In the genomic region with DNA sequence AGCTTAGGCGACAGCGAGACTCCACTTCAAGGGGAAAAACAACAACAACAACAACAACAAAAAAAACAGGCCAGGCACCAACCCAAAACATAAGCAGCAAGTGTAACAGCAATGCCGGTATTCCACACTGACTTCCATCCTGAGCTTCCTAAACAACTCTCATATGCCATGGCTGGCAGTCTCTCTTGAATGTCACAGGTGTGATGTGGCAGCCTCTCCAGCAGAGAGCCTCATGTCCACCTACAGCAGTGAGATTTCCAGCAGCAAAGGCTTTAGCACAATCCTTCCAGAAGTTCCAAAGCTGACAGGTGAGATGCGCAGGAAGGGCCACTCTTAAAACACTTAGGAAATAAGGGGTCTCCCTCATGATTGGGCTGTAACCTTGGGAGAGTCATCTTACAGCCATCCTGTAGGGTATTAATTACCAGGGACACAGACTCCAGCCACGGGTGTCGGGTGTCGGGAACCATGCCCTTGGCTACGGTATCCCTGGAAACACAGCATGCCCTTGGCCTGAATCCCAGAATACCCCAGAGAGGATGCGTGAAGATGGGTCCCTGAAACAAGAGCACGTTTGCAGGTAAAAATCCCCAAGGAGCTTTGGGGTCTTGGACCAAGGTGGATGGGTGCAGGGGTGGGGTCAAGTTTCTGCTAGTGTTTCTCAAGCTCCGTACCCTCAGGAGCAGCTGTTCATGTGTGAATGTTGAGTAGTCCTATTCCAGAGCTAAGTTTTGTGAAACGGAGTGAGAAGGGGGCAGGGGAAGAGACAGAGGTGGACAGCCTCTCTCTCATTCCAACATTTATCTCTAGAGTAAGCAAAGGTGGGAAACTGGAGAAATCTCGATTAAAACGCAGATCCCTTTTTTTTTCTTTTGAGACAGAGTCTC, we compare ENCODE assay signal across 8 cellular contexts. TPM values are rescaled to one million over a fixed set of nuclear protein-coding genes. Genes with fewer than 3 reads are reported as not detected.
A peak's percentile ranks its signal among the peaks of the same experiment; 100 is the strongest.
DNase-seq lines count a peak whose midpoint lies in the region; ATAC-seq and TF ChIP-seq lines count a peak whose summit lies in the region.

No MANE protein-coding gene starts in this region.

- no peaks in the 10 kb centered on the region for H3K36me3 ChIP-seq in HEK293 (ENCODE audit: control insufficient read depth in 2 of 2, insufficient read depth in 1 of 2, low read length in 2 of 2)

- peaks cover 8% of the 10 kb centered on the region for H3K4me1 ChIP-seq in HEK293 (ENCODE audit: control insufficient read depth, insufficient read depth, low read length)
- peaks cover 6% of the 10 kb centered on the region for H3K4me1 ChIP-seq in foreskin keratinocyte

- CTCF ChIA-PET in HEK293 (lab: Yijun Ruan, JAX) = interaction anchor here (0.6 to 2.1 kb wide), 14 partner anchors 10 to 233 kb away, joined by 3 to 11 read pairs (median 3); no protein-coding TSS in a partner anchor

- peak; percentile 3 for DNase-seq in AG09319 (ENCODE audit: extremely low read depth, low read depth)
- DNase-seq in NCI-H524 treated with DMSO at 0.1 percent for 48 hours (lab: John Stamatoyannopoulos, UW) = peak; percentile 88
- DNase-seq in foreskin keratinocyte = no peak
- no peak for DNase-seq in stimulated activated CD4-positive, alpha-beta T cell treated with anti-CD3 and anti-CD28 coated beads, Interleukin-2, amount 100 ng/mL, for 48 hours
- no peak for DNase-seq in GM19240 (ENCODE audit: insufficient read length, low spot score)

- H3K27ac ChIP-seq in HEK293 (ENCODE audit: extremely low read depth, low read depth, low read length) (no peak overlapping the region), foreskin keratinocyte (no peak overlapping the region)

- no peak for TF ChIP-seq CTCF in AG09319 (IDR thresholded peaks at IDR 0.05; ENCODE audit: low read depth, low read length)
- peak; percentile 37 for TF ChIP-seq CTCF in HEK293 (tag by site-specific recombination; IDR thresholded peaks at IDR 0.05)
- peak; percentile 39 for TF ChIP-seq CTCF in foreskin keratinocyte (conservative IDR thresholded peaks at IDR 0.05)

- no peaks in the 10 kb centered on the region for H3K27me3 ChIP-seq in foreskin keratinocyte

- POLR2A ChIA-PET in HEK293 (lab: Yijun Ruan, JAX) = interaction anchor here (0.6 kb wide), 2 partner anchors 36 to 901 kb away, joined by 3 to 5 read pairs; no protein-coding TSS in a partner anchor

- H3K9me3 ChIP-seq in HEK293 (ENCODE audit: control insufficient read depth, insufficient read depth, low read depth, low read length) = no peaks in the 10 kb centered on the region

- no peak overlapping the region for H3K4me3 ChIP-seq in HEK293 (ENCODE audit: low read depth, low read length)

- ATAC-seq in foreskin keratinocyte (peak; percentile 21), HG02798 (IDR thresholded peaks at IDR 0.05; ENCODE audit: poor library complexity, unreplicated experiment) (no peak)
- no peak for ATAC-seq in activated CD4-positive, CD25-positive, alpha-beta regulatory T cell treated with anti-CD3 and anti-CD28 coated beads, Interleukin-2, amount 50 U/mL, for 24 hours

TF ChIP-seq in HEK293, 187 proteins besides CTCF, POLR2A, EP300 and RAD21 (continues in another document):
- TF ChIP-seq, protein P1, sequence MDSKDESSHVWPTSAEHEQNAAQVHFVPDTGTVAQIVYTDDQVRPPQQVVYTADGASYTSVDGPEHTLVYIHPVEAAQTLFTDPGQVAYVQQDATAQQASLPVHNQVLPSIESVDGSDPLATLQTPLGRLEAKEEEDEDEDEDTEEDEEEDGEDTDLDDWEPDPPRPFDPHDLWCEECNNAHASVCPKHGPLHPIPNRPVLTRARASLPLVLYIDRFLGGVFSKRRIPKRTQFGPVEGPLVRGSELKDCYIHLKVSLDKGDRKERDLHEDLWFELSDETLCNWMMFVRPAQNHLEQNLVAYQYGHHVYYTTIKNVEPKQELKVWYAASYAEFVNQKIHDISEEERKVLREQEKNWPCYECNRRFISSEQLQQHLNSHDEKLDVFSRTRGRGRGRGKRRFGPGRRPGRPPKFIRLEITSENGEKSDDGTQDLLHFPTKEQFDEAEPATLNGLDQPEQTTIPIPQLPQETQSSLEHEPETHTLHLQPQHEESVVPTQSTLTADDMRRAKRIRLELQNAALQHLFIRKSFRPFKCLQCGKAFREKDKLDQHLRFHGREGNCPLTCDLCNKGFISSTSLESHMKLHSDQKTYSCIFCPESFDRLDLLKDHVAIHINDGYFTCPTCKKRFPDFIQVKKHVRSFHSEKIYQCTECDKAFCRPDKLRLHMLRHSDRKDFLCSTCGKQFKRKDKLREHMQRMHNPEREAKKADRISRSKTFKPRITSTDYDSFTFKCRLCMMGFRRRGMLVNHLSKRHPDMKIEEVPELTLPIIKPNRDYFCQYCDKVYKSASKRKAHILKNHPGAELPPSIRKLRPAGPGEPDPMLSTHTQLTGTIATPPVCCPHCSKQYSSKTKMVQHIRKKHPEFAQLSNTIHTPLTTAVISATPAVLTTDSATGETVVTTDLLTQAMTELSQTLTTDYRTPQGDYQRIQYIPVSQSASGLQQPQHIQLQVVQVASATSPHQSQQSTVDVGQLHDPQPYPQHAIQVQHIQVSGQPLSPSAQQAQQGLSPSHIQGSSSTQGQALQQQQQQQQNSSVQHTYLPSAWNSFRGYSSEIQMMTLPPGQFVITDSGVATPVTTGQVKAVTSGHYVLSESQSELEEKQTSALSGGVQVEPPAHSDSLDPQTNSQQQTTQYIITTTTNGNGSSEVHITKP (tag by site-specific recombination; IDR thresholded peaks at IDR 0.05) = peak; percentile 62; the same call in 1 of the 2 replicates
- TF ChIP-seq ZNF132 (tag by site-specific recombination; IDR thresholded peaks at IDR 0.05; ENCODE audit: borderline replicate concordance) (no peak), TRIM28 (IDR thresholded peaks at IDR 0.05; ENCODE audit: borderline replicate concordance, low read length) (peak; percentile 69; the same call in 1 of the 2 replicates), ZXDB (tag by site-specific recombination; IDR thresholded peaks at IDR 0.05) (peak; percentile 75), ZNF366 (tag by site-specific recombination; conservative IDR thresholded peaks at IDR 0.05) (peak; percentile 29; the same call in 1 of the 2 replicates), KLF10 (tag by site-specific recombination; IDR thresholded peaks at IDR 0.05) (no peak), MYNN (tag by site-specific recombination; IDR thresholded peaks at IDR 0.05; ENCODE audit: borderline replicate concordance) (peak; percentile 89), SETDB1 (IDR thresholded peaks at IDR 0.05; ENCODE audit: insufficient read length, low read length) (no peak), ZNF558 (tag by site-specific recombination; IDR thresholded peaks at IDR 0.05) (peak; percentile 85), MZF1 (tag by site-specific recombination; IDR thresholded peaks at IDR 0.05; ENCODE audit: borderline replicate concordance) (0 out of 2 replicates have a peak, but pooled peaks have one; percentile 17), GLIS1 (tag by site-specific recombination; IDR thresholded peaks at IDR 0.05) (peak; percentile 43; the same call in 1 of the 2 replicates), ZNF623 (tag by site-specific recombination; IDR thresholded peaks at IDR 0.05) (no peak)
- TF ChIP-seq, protein P2, sequence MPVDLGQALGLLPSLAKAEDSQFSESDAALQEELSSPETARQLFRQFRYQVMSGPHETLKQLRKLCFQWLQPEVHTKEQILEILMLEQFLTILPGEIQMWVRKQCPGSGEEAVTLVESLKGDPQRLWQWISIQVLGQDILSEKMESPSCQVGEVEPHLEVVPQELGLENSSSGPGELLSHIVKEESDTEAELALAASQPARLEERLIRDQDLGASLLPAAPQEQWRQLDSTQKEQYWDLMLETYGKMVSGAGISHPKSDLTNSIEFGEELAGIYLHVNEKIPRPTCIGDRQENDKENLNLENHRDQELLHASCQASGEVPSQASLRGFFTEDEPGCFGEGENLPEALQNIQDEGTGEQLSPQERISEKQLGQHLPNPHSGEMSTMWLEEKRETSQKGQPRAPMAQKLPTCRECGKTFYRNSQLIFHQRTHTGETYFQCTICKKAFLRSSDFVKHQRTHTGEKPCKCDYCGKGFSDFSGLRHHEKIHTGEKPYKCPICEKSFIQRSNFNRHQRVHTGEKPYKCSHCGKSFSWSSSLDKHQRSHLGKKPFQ (tag by site-specific recombination; IDR thresholded peaks at IDR 0.05) = peak; percentile 45; the same call in 1 of the 2 replicates
- TF ChIP-seq, protein P3, sequence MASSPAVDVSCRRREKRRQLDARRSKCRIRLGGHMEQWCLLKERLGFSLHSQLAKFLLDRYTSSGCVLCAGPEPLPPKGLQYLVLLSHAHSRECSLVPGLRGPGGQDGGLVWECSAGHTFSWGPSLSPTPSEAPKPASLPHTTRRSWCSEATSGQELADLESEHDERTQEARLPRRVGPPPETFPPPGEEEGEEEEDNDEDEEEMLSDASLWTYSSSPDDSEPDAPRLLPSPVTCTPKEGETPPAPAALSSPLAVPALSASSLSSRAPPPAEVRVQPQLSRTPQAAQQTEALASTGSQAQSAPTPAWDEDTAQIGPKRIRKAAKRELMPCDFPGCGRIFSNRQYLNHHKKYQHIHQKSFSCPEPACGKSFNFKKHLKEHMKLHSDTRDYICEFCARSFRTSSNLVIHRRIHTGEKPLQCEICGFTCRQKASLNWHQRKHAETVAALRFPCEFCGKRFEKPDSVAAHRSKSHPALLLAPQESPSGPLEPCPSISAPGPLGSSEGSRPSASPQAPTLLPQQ (tag by site-specific recombination; IDR thresholded peaks at IDR 0.05) = peak; percentile 29; the same call in 1 of the 2 replicates
- TF ChIP-seq, protein P4, sequence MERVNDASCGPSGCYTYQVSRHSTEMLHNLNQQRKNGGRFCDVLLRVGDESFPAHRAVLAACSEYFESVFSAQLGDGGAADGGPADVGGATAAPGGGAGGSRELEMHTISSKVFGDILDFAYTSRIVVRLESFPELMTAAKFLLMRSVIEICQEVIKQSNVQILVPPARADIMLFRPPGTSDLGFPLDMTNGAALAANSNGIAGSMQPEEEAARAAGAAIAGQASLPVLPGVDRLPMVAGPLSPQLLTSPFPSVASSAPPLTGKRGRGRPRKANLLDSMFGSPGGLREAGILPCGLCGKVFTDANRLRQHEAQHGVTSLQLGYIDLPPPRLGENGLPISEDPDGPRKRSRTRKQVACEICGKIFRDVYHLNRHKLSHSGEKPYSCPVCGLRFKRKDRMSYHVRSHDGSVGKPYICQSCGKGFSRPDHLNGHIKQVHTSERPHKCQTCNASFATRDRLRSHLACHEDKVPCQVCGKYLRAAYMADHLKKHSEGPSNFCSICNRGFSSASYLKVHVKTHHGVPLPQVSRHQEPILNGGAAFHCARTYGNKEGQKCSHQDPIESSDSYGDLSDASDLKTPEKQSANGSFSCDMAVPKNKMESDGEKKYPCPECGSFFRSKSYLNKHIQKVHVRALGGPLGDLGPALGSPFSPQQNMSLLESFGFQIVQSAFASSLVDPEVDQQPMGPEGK (tag by site-specific recombination; IDR thresholded peaks at IDR 0.05) = peak; percentile 62; the same call in 1 of the 2 replicates

RNA-seq across cellular contexts. Expression of a gene that starts 31.4 kb away (rescaled TPM):
- 287 and 346 TPM in 2 replicates for total RNA-seq in foreskin keratinocyte
- 237 and 287 TPM in 2 replicates for polyA plus RNA-seq in foreskin keratinocyte

Comparison
In these comparisons a context has a peak if more than half of its experiments do, and no peak if none do; other contexts are left out.
1. DNase-seq: peak in AG09319 (single experiment) and NCI-H524 treated with DMSO at 0.1 percent for 48 hours (single experiment); none in foreskin keratinocyte (0 of 2), stimulated activated CD4-positive, alpha-beta T cell treated with anti-CD3 and anti-CD28 coated beads, Interleukin-2, amount 100 ng/mL, for 48 hours (0 of 2) and GM19240 (single experiment).